ENCODE assay signal across 8 cellular contexts in genomic region chr12:108495054-108495453, GRCh38.
DNase-seq lines count a peak whose midpoint lies in the region; ATAC-seq and TF ChIP-seq lines count a peak whose summit lies in the region.

No MANE protein-coding gene starts in this region.

- peak; percentile 26 for DNase-seq in COLO668 (lab: John Stamatoyannopoulos, UW; ENCODE audit: unreplicated experiment)
- peak; percentile 52 for DNase-seq in GM20000 (ENCODE audit: low spot score)
- DNase-seq in SW480 (ENCODE audit: low spot score), result peak; percentile 30
- DNase-seq in iPS-NIHi7 (ENCODE audit: extremely low spot score), result peak; percentile 74
- no peak for DNase-seq in DMS114 treated with DMSO at 0.1 percent for 48 hours (lab: John Stamatoyannopoulos, UW; ENCODE audit: unreplicated experiment)
- no peak for DNase-seq in inferior parietal cortex (ENCODE audit: extremely low spot score)

- peak; percentile 36 for TF ChIP-seq CTCF in GM20000 (IDR thresholded peaks at IDR 0.05; ENCODE audit: extremely low read depth, missing control alignments)

- no peak for ATAC-seq in HG02798 (IDR thresholded peaks at IDR 0.05; ENCODE audit: poor library complexity, unreplicated experiment)
- ATAC-seq in GM19023 (IDR thresholded peaks at IDR 0.05; ENCODE audit: unreplicated experiment), result no peak

Comparison
In these comparisons a context has a peak if more than half of its experiments do, and no peak if none do; other contexts are left out.
1. DNase-seq: peak in COLO668 (single experiment), GM20000 (single experiment), SW480 (single experiment) and iPS-NIHi7 (single experiment); none in DMS114 treated with DMSO at 0.1 percent for 48 hours (single experiment) and inferior parietal cortex (single experiment).